In genomic region chr4:152820073-152820472, GRCh38 we compare ENCODE assay signal across 1 cellular context.
TF ChIP-seq lines count a peak whose summit lies in the region.

No MANE protein-coding gene starts in this region.

TF ChIP-seq in HCT116, 20 proteins besides CTCF, POLR2A, EP300 and RAD21 (continued from another document):
- no peak for TF ChIP-seq REST (IDR thresholded peaks at IDR 0.05; ENCODE audit: low read depth)
- TF ChIP-seq FOSL1 (IDR thresholded peaks at IDR 0.05; ENCODE audit: low read depth) = no peak
- TF ChIP-seq SIN3A (IDR thresholded peaks at IDR 0.05; ENCODE audit: low read depth) = no peak
